8 cellular contexts compared by ENCODE assay signal in genomic region chr2:240433973-240434727, GRCh38. TPM values are rescaled to one million over a fixed set of nuclear protein-coding genes. Genes with fewer than 3 reads are reported as not detected.
DNase-seq lines count a peak whose midpoint lies in the region; ATAC-seq and TF ChIP-seq lines count a peak whose summit lies in the region.

No MANE protein-coding gene starts in this region.

- POLR2A ChIA-PET in CD4-positive, alpha-beta memory T cell (lab: Charles Lee; ENCODE audit: partially characterized antibody) = interaction anchor here (0.9 kb wide), 1 partner anchor 409 kb away, joined by 3 read pairs; the partner anchor contains the start of gene NDUFA10

- H3K4me1 ChIP-seq in CD4-positive, alpha-beta memory T cell (ENCODE audit: insufficient read depth, low read length) = peaks cover 16% of the 10 kb centered on the region
- H3K4me1 ChIP-seq in NT2/D1 (ENCODE audit: insufficient read depth, insufficient read length) = peaks cover 50% of the 10 kb centered on the region
- H3K4me1 ChIP-seq in mammary epithelial cell (ENCODE audit: insufficient read depth, low read length) = peaks cover 41% of the 10 kb centered on the region
- H3K4me1 ChIP-seq in stomach smooth muscle (ENCODE audit: control insufficient read depth, insufficient read depth, low read length) = peaks cover 39% of the 10 kb centered on the region

- 0% methylated on average over 11 of the region's 16 CpGs for WGBS in mammary epithelial cell (ENCODE audit: low coverage, missing lambda C conversion rate)

- H3K27ac Mint-ChIP-seq in CD4-positive, alpha-beta memory T cell = peak overlapping the region in 5 of 7 donors; percentile 29 to 95 (median 75)

- in situ Hi-C loops in mammary epithelial cell (cut with MboI; ENCODE audit: low sequenced_read_pairs in 2 of 2) = loop anchor here in 1 of 2 donors (10.0 kb wide), 1 partner anchor 59 kb away; no protein-coding TSS in a partner anchor

- H3K79me2 ChIP-seq in mammary epithelial cell (ENCODE audit: insufficient read depth, low read length) = peaks cover 41% of the 10 kb centered on the region

- peak overlapping the region in 1 of 2 donors; percentile 62 for H3K4me3 ChIP-seq in CD4-positive, alpha-beta memory T cell (ENCODE audit: low read length in 2 of 2)
- H3K4me3 ChIP-seq in NT2/D1 (ENCODE audit: insufficient read length, low read depth) (peak overlapping the region; percentile 71), mammary epithelial cell (replicated peaks in 1 of 3; ENCODE audit: insufficient read depth in 1 of 3, low read depth in 2 of 3, low read length in 3 of 3) (peak overlapping the region; percentile 65 to 84 (median 70)), stomach smooth muscle (ENCODE audit: low read length in 2 of 2) (peak overlapping the region; percentile 48 to 71)

- intact Hi-C loops in CD4-positive, alpha-beta memory T cell (cut with micrococcal nuclease) = no loop called here
- intact Hi-C loops in mammary epithelial cell (cut with micrococcal nuclease) = loop anchor here (1.0 to 10.0 kb wide), 4 partner anchors 37 to 178 kb away; partner anchors contain the start of genes DUSP28 and RNPEPL1

- no peak for TF ChIP-seq CTCF in mammary epithelial cell (conservative IDR thresholded peaks at IDR 0.05 in 1 of 2, IDR thresholded peaks at IDR 0.05 in 1 of 2; ENCODE audit: extremely low read depth in 1 of 2, insufficient read depth in 1 of 2, low read depth in 1 of 2, low read length in 2 of 2)

- peaks cover 2 to 18% (median 9%) of the 10 kb centered on the region in 4 donors for H3K4me1 Mint-ChIP-seq in CD4-positive, alpha-beta memory T cell

- H3K4me3 Mint-ChIP-seq in CD4-positive, alpha-beta memory T cell = peak overlapping the region; percentile 84 to 90 (median 86)

- no peaks in the 10 kb centered on the region for H3K36me3 Mint-ChIP-seq in CD4-positive, alpha-beta memory T cell

- H2AFZ ChIP-seq in mammary epithelial cell (ENCODE audit: low read depth, low read length) = peak overlapping the region; percentile 61

- dilution Hi-C loops in mammary epithelial cell (cut with HindIII; ENCODE audit: low sequenced_read_pairs) = loop anchor here (10.0 kb wide), 1 partner anchor 199 kb away; no protein-coding TSS in a partner anchor

- H3K9me3 Mint-ChIP-seq in CD4-positive, alpha-beta memory T cell = peaks cover 0 to under 1% (median 0%) of the 10 kb centered on the region in 8 donors

- peaks cover 6 to 11% of the 10 kb centered on the region in 2 donors for H3K27me3 Mint-ChIP-seq in CD4-positive, alpha-beta memory T cell

- peak overlapping the region; percentile 87 for H3K9ac ChIP-seq in NT2/D1 (ENCODE audit: insufficient read length, low read depth)
- peak overlapping the region; percentile 87 for H3K9ac ChIP-seq in mammary epithelial cell (ENCODE audit: insufficient read depth, low read length)
- peak overlapping the region in 1 of 2 donors; percentile 35 for H3K9ac ChIP-seq in stomach smooth muscle (ENCODE audit: low read length in 2 of 2)

- no peaks in the 10 kb centered on the region for H4K20me1 ChIP-seq in mammary epithelial cell (ENCODE audit: insufficient read depth, low read length)

- H3K27me3 ChIP-seq in CD4-positive, alpha-beta memory T cell (ENCODE audit: insufficient read depth, low read length) = peaks cover 8% of the 10 kb centered on the region
- peaks cover 18% of the 10 kb centered on the region for H3K27me3 ChIP-seq in NT2/D1 (ENCODE audit: insufficient read depth, insufficient read length)
- no peaks in the 10 kb centered on the region for H3K27me3 ChIP-seq in mammary epithelial cell (ENCODE audit: insufficient read depth, low read length)
- peaks cover 3% of the 10 kb centered on the region for H3K27me3 ChIP-seq in layer of hippocampus (ENCODE audit: control insufficient read depth, insufficient read depth, low read length)
- H3K27me3 ChIP-seq in stomach smooth muscle (ENCODE audit: control insufficient read depth in 1 of 2, insufficient read depth in 2 of 2, low read length in 2 of 2) = peaks cover 0 to 4% of the 10 kb centered on the region in 2 donors

- H3K27ac ChIP-seq in CD4-positive, alpha-beta memory T cell (ENCODE audit: low read depth, low read length) = no peak overlapping the region
- H3K27ac ChIP-seq in mammary epithelial cell (ENCODE audit: insufficient read depth, low read depth, low read length) (peak overlapping the region; percentile 84), layer of hippocampus (ENCODE audit: low read depth, low read length) (peak overlapping the region; percentile 71), stomach smooth muscle (ENCODE audit: low read length) (peak overlapping the region; percentile 58)

- H3K9me3 ChIP-seq in CD4-positive, alpha-beta memory T cell (ENCODE audit: control insufficient read depth in 1 of 2, low read length in 2 of 2) = no peaks in the 10 kb centered on the region
- H3K9me3 ChIP-seq in NT2/D1 (ENCODE audit: insufficient read depth, low read length) (peaks cover 7% of the 10 kb centered on the region; the same call in 1 of the 2 replicates), mammary epithelial cell (replicated peaks; ENCODE audit: insufficient read depth, low read length) (no peaks in the 10 kb centered on the region), stomach smooth muscle (ENCODE audit: control insufficient read depth in 2 of 2, low read length in 2 of 2) (no peaks in the 10 kb centered on the region)

- H3K4me2 ChIP-seq in mammary epithelial cell (ENCODE audit: insufficient read depth, low read depth, low read length) = peak overlapping the region; percentile 86

- CTCF ChIA-PET in CD4-positive, alpha-beta memory T cell (lab: Charles Lee; ENCODE audit: partially characterized antibody) = no interaction called here
- CTCF ChIA-PET in mammary epithelial cell (lab: Charles Lee; ENCODE audit: low non-redundant PET) = interaction anchor here (0.7 kb wide), 1 partner anchor 37 kb away, joined by 7 read pairs; no protein-coding TSS in a partner anchor

- no peak for ATAC-seq in GM18867 (IDR thresholded peaks at IDR 0.05; ENCODE audit: unreplicated experiment)

- no peak for DNase-seq in CD4-positive, alpha-beta memory T cell
- DNase-seq in NT2/D1 (ENCODE audit: low read depth, low spot score) = no peak
- peak; percentile 99 for DNase-seq in mammary epithelial cell
- DNase-seq in DMS114 treated with DMSO at 0.1 percent for 48 hours (lab: John Stamatoyannopoulos, UW; ENCODE audit: unreplicated experiment) = no peak
- DNase-seq in central memory CD4-positive, alpha-beta T cell = no peak

- no peaks in the 10 kb centered on the region for H3K36me3 ChIP-seq in CD4-positive, alpha-beta memory T cell (ENCODE audit: insufficient read depth, low read length)
- H3K36me3 ChIP-seq in NT2/D1 (ENCODE audit: insufficient read depth, insufficient read length, low read length) (peaks cover 13% of the 10 kb centered on the region), mammary epithelial cell (ENCODE audit: insufficient read depth, low read length) (no peaks in the 10 kb centered on the region), stomach smooth muscle (ENCODE audit: control insufficient read depth in 2 of 2, insufficient read depth in 2 of 2, low read length in 2 of 2) (no peaks in the 10 kb centered on the region)

- BruUV-seq in mammary epithelial cell (replicated peaks; lab: Mats Ljungman, UMichigan) = TSS peak; percentile 25

RNA-seq across cellular contexts. Expression of gene GPC1, which starts 1.3 kb away (rescaled TPM):
- total RNA-seq in CD4-positive, alpha-beta memory T cell = 1 to 10 TPM; 1.1 to 1.2 TPM
- polyA plus RNA-seq in CD4-positive, alpha-beta memory T cell = under 1 TPM; 0.14 to 0.65 TPM
- 100 to 1,000 TPM; 238 to 266 TPM for total RNA-seq in mammary epithelial cell
- polyA plus RNA-seq in mammary epithelial cell = 178 TPM
- polyA minus RNA-seq in mammary epithelial cell = 84.2 TPM

Comparison
In these comparisons a context has a peak if more than half of its experiments do, and no peak if none do; other contexts are left out.
1. RNA of gene GPC1, which starts 1.3 kb away (total RNA-seq): 238 to 266 TPM in mammary epithelial cell; 1.1 to 1.2 TPM in CD4-positive, alpha-beta memory T cell; every median in the first group is over 100 times any median in the second.